ENCODE assay signal across 1 cellular context in the genomic region with DNA sequence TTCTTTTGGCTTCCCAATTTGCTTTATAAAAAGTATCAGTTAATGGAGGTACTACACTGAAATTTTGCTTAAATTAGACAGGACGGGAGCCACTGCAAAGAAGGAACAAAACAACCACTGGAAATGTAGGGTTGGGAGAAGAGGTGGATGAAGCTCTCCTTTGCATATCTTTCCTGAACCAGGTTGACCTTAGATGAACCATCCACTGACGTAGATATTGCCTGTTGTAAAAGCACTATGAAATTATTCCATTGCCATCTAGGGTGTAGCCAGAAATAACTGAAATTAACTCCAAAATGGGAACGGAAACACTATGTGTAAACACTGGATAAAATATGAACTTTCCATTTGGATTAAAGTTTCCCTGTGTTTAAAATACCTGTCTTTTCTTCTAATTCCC.
TF ChIP-seq lines count a peak whose summit lies in the region.

No MANE protein-coding gene starts in this region.

TF ChIP-seq in HepG2, 621 proteins besides CTCF, POLR2A, EP300 and RAD21:
- TF ChIP-seq ARID5B (CRISPR knock-in tag; IDR thresholded peaks at IDR 0.05): no peak
- peak; percentile 37; the same call in 1 of the 2 replicates for TF ChIP-seq THRA (CRISPR knock-in tag; IDR thresholded peaks at IDR 0.05; ENCODE audit: borderline replicate concordance)
TF ChIP-seq in HepG2: peak in this region for 1.
